1 cellular context compared by ENCODE assay signal in genomic region chr4:53706422-53707032, GRCh38.
TF ChIP-seq lines count a peak whose summit lies in the region.

No MANE protein-coding gene starts in this region.

TF ChIP-seq in SK-N-SH treated with all-trans-retinoic acid at 6 μM for 48 hours, 23 proteins besides CTCF, POLR2A, EP300 and RAD21 (continued from another document):
- TF ChIP-seq ESRRG (CRISPR knock-in tag; IDR thresholded peaks at IDR 0.05) (no peak), TCF4 (CRISPR knock-in tag; IDR thresholded peaks at IDR 0.05; ENCODE audit: borderline replicate concordance) (no peak)
